Comparison of ENCODE assay signal across 8 cellular contexts in the genomic region with DNA sequence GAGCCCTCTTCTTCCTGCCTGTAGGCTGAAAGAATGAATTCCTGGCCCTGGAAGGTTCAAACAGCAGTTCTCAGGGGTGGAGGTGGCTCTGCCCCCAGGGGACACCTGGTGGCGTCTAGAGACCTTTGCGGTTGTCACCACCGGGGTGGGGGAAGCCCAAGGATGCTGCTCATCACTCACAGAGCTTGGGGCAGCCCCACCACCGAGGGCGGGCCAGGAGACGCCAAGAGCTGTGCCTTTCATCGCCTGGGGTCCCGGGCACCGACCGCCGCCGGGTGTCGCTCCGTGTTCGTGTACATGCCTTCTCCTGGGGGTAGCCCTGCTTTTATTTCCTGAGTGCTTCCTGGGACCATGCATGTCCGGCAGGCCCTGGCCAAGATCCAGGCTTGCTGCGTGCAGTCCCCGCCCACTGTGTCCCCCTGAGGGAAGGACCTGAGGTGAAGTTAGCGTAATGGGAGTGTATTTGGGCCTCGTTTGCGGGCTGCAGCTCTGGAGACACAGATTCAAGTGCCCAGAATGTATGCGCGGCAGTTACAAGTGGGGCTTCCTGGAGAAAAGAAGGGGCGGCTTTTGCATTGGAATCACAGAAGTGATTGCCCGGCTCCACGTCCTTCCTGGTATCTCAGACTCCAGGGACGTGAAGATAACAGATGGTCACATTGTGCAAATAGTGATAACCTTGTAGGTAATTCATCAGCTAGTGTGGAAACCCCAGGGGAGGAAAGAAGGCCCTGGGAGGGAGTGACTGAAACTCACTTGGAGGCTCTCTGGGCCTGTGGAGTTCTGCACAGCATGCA. TPM values are rescaled to one million over a fixed set of nuclear protein-coding genes. Genes with fewer than 3 reads are reported as not detected.
DNase-seq lines count a peak whose midpoint lies in the region; ATAC-seq and TF ChIP-seq lines count a peak whose summit lies in the region.

No MANE protein-coding gene starts in this region.

- no peak overlapping the region for H3K4me3 ChIP-seq in CD8-positive, alpha-beta T cell (ENCODE audit: low read depth, low read length)
- H3K4me3 ChIP-seq in left ventricle myocardium inferior (peak overlapping the region; percentile 14), left lung (no peak overlapping the region)

- H3K27me3 ChIP-seq in CD8-positive, alpha-beta T cell (ENCODE audit: insufficient read depth, low read length), result no peaks in the 10 kb centered on the region
- no peaks in the 10 kb centered on the region for H3K27me3 ChIP-seq in left ventricle myocardium inferior (ENCODE audit: low read depth)
- no peaks in the 10 kb centered on the region for H3K27me3 ChIP-seq in left lung

- peak; percentile 97 for ATAC-seq in CD8-positive, alpha-beta T cell
- ATAC-seq in GM19452 (IDR thresholded peaks at IDR 0.05; ENCODE audit: unreplicated experiment) (peak; percentile 46), left lung (no peak)

- peak; percentile 51 for TF ChIP-seq CTCF in CD8-positive, alpha-beta T cell (IDR thresholded peaks at IDR 0.05)
- TF ChIP-seq CTCF in left ventricle myocardium inferior (IDR thresholded peaks at IDR 0.05; ENCODE audit: borderline replicate concordance), result no peak
- no peak for TF ChIP-seq CTCF in left lung (IDR thresholded peaks at IDR 0.05)

- intact Hi-C loops in CD8-positive, alpha-beta T cell (cut with DNase I, micrococcal nuclease), result loop anchor here (1.0 kb wide), 1 partner anchor 15 kb away; no protein-coding TSS in a partner anchor
- intact Hi-C loops in left ventricle myocardium inferior (cut with micrococcal nuclease) (no loop called here), left lung (cut with DNase I) (no loop called here)

- peak overlapping the region; percentile 52 for H3K27ac Mint-ChIP-seq in CD8-positive, alpha-beta T cell

- H3K4me3 Mint-ChIP-seq in CD8-positive, alpha-beta T cell, result peak overlapping the region; percentile 26

- peaks cover 35% of the 10 kb centered on the region for H3K4me1 ChIP-seq in CD8-positive, alpha-beta T cell (ENCODE audit: insufficient read depth, low read length)
- H3K4me1 ChIP-seq in left ventricle myocardium inferior, result peaks cover 87% of the 10 kb centered on the region
- peaks cover 39 to 86% of the 10 kb centered on the region in 2 donors for H3K4me1 ChIP-seq in left lung

- H3K27me3 Mint-ChIP-seq in CD8-positive, alpha-beta T cell (ENCODE audit: low read depth), result no peaks in the 10 kb centered on the region

- no peaks in the 10 kb centered on the region for H3K9me3 Mint-ChIP-seq in CD8-positive, alpha-beta T cell

- POLR2A ChIA-PET in CD8-positive, alpha-beta T cell (lab: Charles Lee), result no interaction called here

- no peaks in the 10 kb centered on the region for H3K36me3 ChIP-seq in CD8-positive, alpha-beta T cell (ENCODE audit: insufficient read depth, low read length)
- H3K36me3 ChIP-seq in KOPT-K1 (ENCODE audit: insufficient read depth, low read length) (peaks cover 31% of the 10 kb centered on the region; the same call in 1 of the 2 replicates), left ventricle myocardium inferior (peaks cover 3% of the 10 kb centered on the region), left lung (peaks cover 0 to 13% of the 10 kb centered on the region in 2 donors)

- peak; percentile 51 to 91 (median 72) for DNase-seq in CD8-positive, alpha-beta T cell
- DNase-seq in activated T-cell treated with anti-CD3 and anti-CD28 coated beads for 4 hours (peak; percentile 78), left ventricle myocardium inferior (peak; percentile 73), anterior cingulate cortex (lab: John Stamatoyannopoulos, UW) (no peak), left lung (no peak)
- peak; percentile 49 for DNase-seq in stimulated activated CD8-positive, alpha-beta memory T cell treated with anti-CD3 and anti-CD28 coated beads, Interleukin-12 subunit alpha, Interleukin-12 subunit beta, amount 100 ng/mL, for 1 hour (ENCODE audit: low read depth)

- H3K9me3 ChIP-seq in CD8-positive, alpha-beta T cell (ENCODE audit: low read length), result no peaks in the 10 kb centered on the region
- H3K9me3 ChIP-seq in KOPT-K1 (ENCODE audit: insufficient read depth, low read length, poor library complexity, severe bottlenecking) (no peaks in the 10 kb centered on the region), left ventricle myocardium inferior (replicated peaks) (no peaks in the 10 kb centered on the region), left lung (no peaks in the 10 kb centered on the region)

- CTCF ChIA-PET in CD8-positive, alpha-beta T cell (lab: Charles Lee), result interaction anchor here (0.7 to 1.8 kb wide), 4 partner anchors 12 to 223 kb away, joined by 3 to 7 read pairs (median 4); no protein-coding TSS in a partner anchor

- no peak overlapping the region for H3K27ac ChIP-seq in CD8-positive, alpha-beta T cell (ENCODE audit: low read depth, low read length)
- H3K27ac ChIP-seq in KOPT-K1 (ENCODE audit: low read depth, low read length, poor library complexity, severe bottlenecking), result peak overlapping the region; percentile 31
- H3K27ac ChIP-seq in left ventricle myocardium inferior (replicated peaks), result peak overlapping the region; percentile 92
- H3K27ac ChIP-seq in left lung, result peak overlapping the region in 1 of 2 donors; percentile 97

- H3K36me3 Mint-ChIP-seq in CD8-positive, alpha-beta T cell, result peaks cover 4% of the 10 kb centered on the region

- peaks cover 43% of the 10 kb centered on the region for H3K4me1 Mint-ChIP-seq in CD8-positive, alpha-beta T cell (ENCODE audit: low read depth)

RNA-seq across cellular contexts. Expression of gene DOT1L, which starts 7.8 kb away (rescaled TPM):
- 10 to 100 TPM; 32.8 to 34.7 TPM for total RNA-seq in CD8-positive, alpha-beta T cell
- total RNA-seq in left ventricle myocardium inferior (8.4 TPM), left lung (10 to 100 TPM; 28.9 to 43.0 TPM)

RNA-seq across cellular contexts. Expression of gene AP3D1, which starts 20.2 kb away (rescaled TPM):
- 10 to 100 TPM; 39.4 to 42.5 TPM for total RNA-seq in CD8-positive, alpha-beta T cell
- total RNA-seq in left ventricle myocardium inferior (75.4 TPM), left lung (100 to 1,000 TPM; 109 to 128 TPM)

Comparison
In these comparisons a context has a peak if more than half of its experiments do, and no peak if none do; other contexts are left out.
1. DNase-seq: peak in CD8-positive, alpha-beta T cell (7 of 7), activated T-cell treated with anti-CD3 and anti-CD28 coated beads for 4 hours (single experiment), left ventricle myocardium inferior (single experiment) and stimulated activated CD8-positive, alpha-beta memory T cell treated with anti-CD3 and anti-CD28 coated beads, Interleukin-12 subunit alpha, Interleukin-12 subunit beta, amount 100 ng/mL, for 1 hour (single experiment); none in anterior cingulate cortex (0 of 58) and left lung (0 of 2).
2. intact Hi-C loops: an anchor here in CD8-positive, alpha-beta T cell (1.0 kb wide); none called in left ventricle myocardium inferior and left lung.